Comparison of ENCODE assay signal across 9 cellular contexts in the genomic region with DNA sequence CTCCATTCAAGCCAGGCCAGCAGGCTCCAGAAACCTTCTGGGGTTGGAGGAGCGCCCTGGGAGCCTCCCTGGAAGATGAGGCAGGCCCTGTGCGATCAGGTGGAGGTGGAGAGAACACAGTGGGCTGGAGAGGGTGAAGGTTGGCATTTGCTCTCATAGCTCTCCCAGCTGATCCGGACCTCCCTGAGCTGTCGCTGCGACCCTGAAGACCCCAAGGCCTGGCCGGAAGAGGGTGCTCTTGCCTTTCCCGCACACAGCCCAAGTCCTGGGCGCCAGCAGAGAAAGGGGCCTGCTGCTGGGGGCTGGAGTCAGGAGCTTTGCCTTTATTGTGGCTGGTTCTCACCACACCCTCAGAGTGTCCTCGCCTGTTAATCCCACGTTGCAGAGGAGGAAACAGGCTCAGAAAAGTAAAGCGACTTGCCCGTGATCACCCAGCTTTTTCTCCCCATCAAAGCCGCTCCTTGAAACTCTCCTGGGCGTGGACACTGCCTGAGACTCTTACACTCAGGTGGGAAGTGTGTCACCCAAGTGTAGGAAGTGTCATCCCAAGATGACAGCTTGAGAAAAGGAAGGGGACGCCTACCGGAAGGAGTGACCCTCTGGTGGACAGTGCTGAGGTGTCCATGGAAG. TPM values are rescaled to one million over a fixed set of nuclear protein-coding genes. Genes with fewer than 3 reads are reported as not detected.
A peak's percentile ranks its signal among the peaks of the same experiment; 100 is the strongest.
DNase-seq lines count a peak whose midpoint lies in the region; ATAC-seq, FAIRE-seq and TF ChIP-seq lines count a peak whose summit lies in the region.
"Had no signal": no experiment of that assay in that cellular context is flagged by ENCODE, and none has a peak within 500 bp of the region (broad histone marks: within the 10 kb centered on the region; RNA-seq: fewer than 3 reads in every experiment).

No MANE protein-coding gene starts in this region.

- H3K4me2 ChIP-seq in BLaER1 treated with 17β-estradiol and CSF1 and Interleukin-3, amounts not matched to agents 10 nM and 100 nM, result peak overlapping the region; percentile 75 to 93 (median 79); a peak in 21 of 22 replicates
- H3K4me2 ChIP-seq in H1 (ENCODE audit: insufficient read depth in 1 of 2, low read depth in 2 of 2, low read length in 2 of 2) (no peak overlapping the region), mesendoderm (ENCODE audit: low read length) (no peak overlapping the region)

- POLR2A ChIA-PET in H1 (lab: Charles Lee; ENCODE audit: partially characterized antibody), result interaction anchor here (0.8 to 7.2 kb wide), 13 partner anchors 10 to 143 kb away, joined by 3 to 95 read pairs (median 4); a partner anchor contains a TSS

- no peak overlapping the region for H2AFZ ChIP-seq in H1 (ENCODE audit: low read length)

- no peak overlapping the region for H4K91ac ChIP-seq in H1 (replicated peaks; ENCODE audit: insufficient read length, low read length)

- H2BK120ac ChIP-seq in H1 (replicated peaks; ENCODE audit: low read depth, low read length), result peak overlapping the region; percentile 38
- no peak overlapping the region for H2BK120ac ChIP-seq in mesendoderm (ENCODE audit: low read depth, low read length)

- H3K9ac ChIP-seq in BLaER1 treated with 17β-estradiol and CSF1 and Interleukin-3, amounts not matched to agents 10 nM and 100 nM, result peak overlapping the region in 9 of 11 experiments; percentile 7 to 56 (median 31); a peak in 9 of 22 replicates
- H3K9ac ChIP-seq in H1 (replicated peaks in 1 of 4; ENCODE audit: extremely low read depth in 1 of 4, low read depth in 3 of 4, low read length in 3 of 4) (no peak overlapping the region), mesendoderm (ENCODE audit: low read length) (no peak overlapping the region)

- H3K4ac ChIP-seq in H1 (replicated peaks; ENCODE audit: insufficient read length, low read depth, low read length), result no peak overlapping the region
- H3K4ac ChIP-seq in mesendoderm (ENCODE audit: low read depth, low read length), result no peak overlapping the region

- H2AK5ac ChIP-seq in H1 (ENCODE audit: low read depth, low read length), result no peak overlapping the region; the same call in 1 of the 2 replicates
- H2AK5ac ChIP-seq in mesendoderm (ENCODE audit: low read length), result no peak overlapping the region

- H3K9me3 ChIP-seq in BLaER1 treated with 17β-estradiol and CSF1 and Interleukin-3, amounts not matched to agents 10 nM and 100 nM (replicated peaks in 1 of 11), result no peaks in the 10 kb centered on the region
- H3K9me3 ChIP-seq in H1 (ENCODE audit: insufficient read depth in 2 of 2, low read depth in 1 of 2, low read length in 1 of 2), result no peaks in the 10 kb centered on the region

- no peaks in the 10 kb centered on the region for H3K79me2 ChIP-seq in H1 (ENCODE audit: control insufficient read depth in 1 of 2, insufficient read depth in 2 of 2, low read length in 2 of 2)
- no peaks in the 10 kb centered on the region for H3K79me2 ChIP-seq in mesendoderm (ENCODE audit: control insufficient read depth, insufficient read depth, low read length)

- DNase-seq in NCI-H1694 (lab: John Stamatoyannopoulos, UW), result peak; percentile 16
- peak in 1 of 2 experiments; percentile 76 for DNase-seq in H1 (ENCODE audit: low read depth in 1 of 2, low spot score in 2 of 2)
- DNase-seq in mesendoderm, result peak; percentile 80
- no peak for DNase-seq in occipital lobe (lab: John Stamatoyannopoulos, UW)

- no peak overlapping the region for H3K14ac ChIP-seq in H1 (ENCODE audit: insufficient read length)

- H2BK5ac ChIP-seq in H1 (ENCODE audit: low read depth, low read length), result no peak overlapping the region
- H2BK5ac ChIP-seq in mesendoderm (ENCODE audit: low read length), result no peak overlapping the region

- no peak overlapping the region; the same call in 1 of the 2 replicates for H3K18ac ChIP-seq in H1 (ENCODE audit: extremely low read depth, low read length)
- no peak overlapping the region for H3K18ac ChIP-seq in mesendoderm (ENCODE audit: low read length)

- peaks cover 3% of the 10 kb centered on the region; the same call in 1 of the 2 replicates for H3K23me2 ChIP-seq in H1 (ENCODE audit: low read depth, low read length)

- H4K8ac ChIP-seq in H1 (ENCODE audit: extremely low read depth, insufficient read depth, low read length) (no peak overlapping the region), mesendoderm (ENCODE audit: low read depth, low read length) (no peak overlapping the region)

- TF ChIP-seq RAD21 in H1 (IDR thresholded peaks at IDR 0.05 in 1 of 2, conservative IDR thresholded peaks at IDR 0.05 in 1 of 2; ENCODE audit: low read depth in 2 of 2, low read length in 2 of 2), result peak; percentile 92 to 94

- H3K23ac ChIP-seq in H1 (ENCODE audit: insufficient read length), result no peak overlapping the region
- no peak overlapping the region for H3K23ac ChIP-seq in mesendoderm (ENCODE audit: low read length)

- H3K56ac ChIP-seq in H1 (replicated peaks; ENCODE audit: insufficient read length, low read depth, low read length) (no peak overlapping the region), mesendoderm (ENCODE audit: low read length) (no peak overlapping the region)

- no peak overlapping the region for H3K4me3 ChIP-seq in BLaER1 treated with 17β-estradiol and CSF1 and Interleukin-3, amounts not matched to agents 10 nM and 100 nM
- H3K4me3 ChIP-seq in H1 (ENCODE audit: extremely low read depth in 1 of 4, insufficient read depth in 2 of 4, low read depth in 3 of 4, low read length in 4 of 4) (no peak overlapping the region), mesendoderm (ENCODE audit: low read length) (no peak overlapping the region)
- H3K4me3 ChIP-seq: SK-N-MC had no signal

- H2BK15ac ChIP-seq in H1 (ENCODE audit: low read length) (peak overlapping the region; percentile 31; the same call in 1 of the 2 replicates), mesendoderm (replicated peaks; ENCODE audit: low read depth) (no peak overlapping the region)

- H2BK20ac ChIP-seq in H1 (ENCODE audit: low read length), result peak overlapping the region; percentile 66

- H4K20me1 ChIP-seq in BLaER1 treated with 17β-estradiol and CSF1 and Interleukin-3, amounts not matched to agents 10 nM and 100 nM, result no peaks in the 10 kb centered on the region; a peak in 1 of 22 replicates
- H4K20me1 ChIP-seq in H1 (replicated peaks in 1 of 2; ENCODE audit: control insufficient read depth in 1 of 2, insufficient read depth in 2 of 2, low read length in 2 of 2), result no peaks in the 10 kb centered on the region

- H3K36me3 ChIP-seq in BLaER1 treated with 17β-estradiol and CSF1 and Interleukin-3, amounts not matched to agents 10 nM and 100 nM, result no peaks in the 10 kb centered on the region
- H3K36me3 ChIP-seq in H1 (ENCODE audit: control insufficient read depth in 2 of 4, insufficient read depth in 4 of 4, low read length in 3 of 4) (no peaks in the 10 kb centered on the region), mesendoderm (ENCODE audit: control insufficient read depth, insufficient read depth, low read length) (no peaks in the 10 kb centered on the region)

- H3K79me1 ChIP-seq in H1 (ENCODE audit: low read depth, low read length), result no peaks in the 10 kb centered on the region
- no peaks in the 10 kb centered on the region for H3K79me1 ChIP-seq in mesendoderm (ENCODE audit: low read length)

- no peak for TF ChIP-seq POLR2A in H1 (IDR thresholded peaks at IDR 0.05; ENCODE audit: control extremely low read depth in 1 of 2, low read depth in 2 of 2, low read length in 2 of 2)

- no peak overlapping the region for H4K5ac ChIP-seq in H1 (ENCODE audit: insufficient read length, low read depth, low read length)
- H4K5ac ChIP-seq in mesendoderm (ENCODE audit: low read length), result no peak overlapping the region

- no peak for ATAC-seq in GM18909 (IDR thresholded peaks at IDR 0.05; ENCODE audit: poor library complexity, unreplicated experiment)
- ATAC-seq in GM18867 (IDR thresholded peaks at IDR 0.05; ENCODE audit: unreplicated experiment), result no peak
- ATAC-seq in GM21526 (IDR thresholded peaks at IDR 0.05; ENCODE audit: low FRiP score, unreplicated experiment), result no peak

- no peak for TF ChIP-seq EP300 in H1 (IDR thresholded peaks at IDR 0.05; ENCODE audit: borderline replicate concordance in 1 of 2, low read depth in 2 of 2, low read length in 2 of 2)

- 41% methylated on average over 16 of the region's 16 CpGs; no CpG with 5 or more reads in 1 of the 2 experiments for WGBS in H1 (ENCODE audit: extremely low coverage in 1 of 2, insufficient coverage in 1 of 2, insufficient read length in 1 of 2, insufficient replicate concordance in 2 of 2, low coverage in 1 of 2, low lambda C conversion rate in 2 of 2, missing lambda C conversion rate in 1 of 2), 2 experiments
- no CpG with 5 or more reads among the region's 16 CpGs for WGBS in mesendoderm (ENCODE audit: extremely low coverage, insufficient coverage, low lambda C conversion rate)

- no peak overlapping the region; a peak in 1 of 22 replicates for H3K27ac ChIP-seq in BLaER1 treated with 17β-estradiol and CSF1 and Interleukin-3, amounts not matched to agents 10 nM and 100 nM
- H3K27ac ChIP-seq in H1 (ENCODE audit: low read depth, low read length) (no peak overlapping the region), mesendoderm (ENCODE audit: low read depth, low read length) (no peak overlapping the region)

- FAIRE-seq in H1 (lab: Jason Lieb, UNC), result no peak

- no peaks in the 10 kb centered on the region for H3K27me3 ChIP-seq in BLaER1 treated with 17β-estradiol and CSF1 and Interleukin-3, amounts not matched to agents 10 nM and 100 nM
- no peaks in the 10 kb centered on the region; a peak in 2 of 7 replicates for H3K27me3 ChIP-seq in H1 (replicated peaks in 1 of 4; ENCODE audit: control insufficient read depth in 3 of 4, extremely low read depth in 1 of 4, insufficient read depth in 3 of 4, low read length in 3 of 4)
- no peaks in the 10 kb centered on the region for H3K27me3 ChIP-seq in mesendoderm (ENCODE audit: insufficient read depth, low read length, poor library complexity)

- TF ChIP-seq CTCF in H1 (IDR thresholded peaks at IDR 0.05; ENCODE audit: control extremely low read depth in 1 of 3, insufficient read depth in 1 of 3, low read depth in 1 of 3, low read length in 3 of 3), result peak in 2 of 3 experiments; percentile 87 to 93; a peak in 3 of 4 replicates

- H2BK12ac ChIP-seq in H1 (ENCODE audit: low read depth, low read length), result peak overlapping the region; percentile 94; the same call in 1 of the 2 replicates

- H3K4me1 ChIP-seq in BLaER1 treated with 17β-estradiol and CSF1 and Interleukin-3, amounts not matched to agents 10 nM and 100 nM, result peaks cover 28 to 65% (median 50%) of the 10 kb centered on the region in 10 experiments
- peaks cover 8 to 48% (median 34%) of the 10 kb centered on the region in 4 experiments for H3K4me1 ChIP-seq in H1 (replicated peaks in 1 of 4; ENCODE audit: control insufficient read depth in 3 of 4, insufficient read depth in 4 of 4, low read length in 3 of 4)
- H3K4me1 ChIP-seq in mesendoderm (ENCODE audit: control insufficient read depth, low read depth, low read length), result peaks cover 5% of the 10 kb centered on the region

- CTCF ChIA-PET in H1 (lab: Charles Lee; ENCODE audit: partially characterized antibody), result interaction anchor here (0.6 to 24.7 kb wide), 48 partner anchors 8 to 383 kb away, joined by 3 to 984 read pairs (median 5); a partner anchor contains a TSS

RNA-seq across cellular contexts. Expression of a gene that starts 8.6 kb away (rescaled TPM):
- 1,467 and 1,476 TPM in 2 replicates for total RNA-seq in H1 (2021; fragmentation: NEBNext Ultra II Directional; extraction: Animal tissue kit (Norgen Biotek cat#: 25700))
- polyA plus RNA-seq in H1 (2011; rRNA removed), result 2,660 and 3,062 TPM in 2 replicates
- polyA plus RNA-seq in H1 (2011; cell fraction: cytosol; rRNA removed), result 3,021 TPM
- polyA plus RNA-seq in H1 (2011; cell fraction: nucleus; rRNA removed), result 1,988 TPM
- polyA plus RNA-seq in H1 (2012, experiment 1 of 2), result 2,347 to 2,838 TPM (median 2,522 TPM) in 4 replicates
- 3,643 TPM for polyA plus RNA-seq in H1 (2012, experiment 2 of 2)
- polyA plus RNA-seq in H1 (2013, experiment 1 of 2), result 2,053 TPM
- 1,963 TPM for polyA plus RNA-seq in H1 (2013, experiment 2 of 2)
- polyA minus RNA-seq in H1 (2011; rRNA and poly(A)+ RNA removed), result 1,098 and 1,191 TPM in 2 replicates
- 1,141 TPM for polyA minus RNA-seq in H1 (2011; cell fraction: cytosol; rRNA and poly(A)+ RNA removed)
- 716 TPM for polyA minus RNA-seq in H1 (2011; cell fraction: nucleus; rRNA and poly(A)+ RNA removed)
- polyA plus RNA-seq in mesendoderm (2013, experiment 1 of 2), result 2,106 TPM
- polyA plus RNA-seq in mesendoderm (2013, experiment 2 of 2), result 2,168 TPM
- 778 TPM for total RNA-seq in occipital lobe

RNA-seq across cellular contexts. Expression of a gene that starts 20.9 kb away (rescaled TPM):
- 45.5 and 48.3 TPM in 2 replicates for total RNA-seq in H1 (2021; fragmentation: NEBNext Ultra II Directional; extraction: Animal tissue kit (Norgen Biotek cat#: 25700))
- polyA plus RNA-seq in H1 (2011; rRNA removed), result 113 and 189 TPM in 2 replicates
- 84.0 TPM for polyA plus RNA-seq in H1 (2011; cell fraction: cytosol; rRNA removed)
- 135 TPM for polyA plus RNA-seq in H1 (2011; cell fraction: nucleus; rRNA removed)
- polyA plus RNA-seq in H1 (2012, experiment 1 of 2), result 34.5 to 75.6 TPM (median 65.5 TPM) in 4 replicates
- 75.0 TPM for polyA plus RNA-seq in H1 (2012, experiment 2 of 2)
- 33.1 TPM for polyA plus RNA-seq in H1 (2013, experiment 1 of 2)
- polyA plus RNA-seq in H1 (2013, experiment 2 of 2), result 31.7 TPM
- 58.7 and 82.2 TPM in 2 replicates for polyA minus RNA-seq in H1 (2011; rRNA and poly(A)+ RNA removed)
- 40.8 TPM for polyA minus RNA-seq in H1 (2011; cell fraction: cytosol; rRNA and poly(A)+ RNA removed)
- polyA minus RNA-seq in H1 (2011; cell fraction: nucleus; rRNA and poly(A)+ RNA removed), result 47.3 TPM
- polyA plus RNA-seq in mesendoderm (2013, experiment 1 of 2), result 28.2 TPM
- 25.1 TPM for polyA plus RNA-seq in mesendoderm (2013, experiment 2 of 2)
- 2.8 TPM for total RNA-seq in occipital lobe

RNA-seq across cellular contexts. Expression of a gene that starts 29.4 kb away (rescaled TPM):
- total RNA-seq in H1 (2021; fragmentation: NEBNext Ultra II Directional; extraction: Animal tissue kit (Norgen Biotek cat#: 25700)), result 1.8 and 4.6 TPM in 2 replicates
- 9.8 and 12.4 TPM in 2 replicates for polyA plus RNA-seq in H1 (2011; rRNA removed)
- polyA plus RNA-seq in H1 (2011; cell fraction: cytosol; rRNA removed), result 8.7 TPM
- 6.5 TPM for polyA plus RNA-seq in H1 (2011; cell fraction: nucleus; rRNA removed)
- 2.7 to 5.2 TPM (median 4.4 TPM) in 4 replicates for polyA plus RNA-seq in H1 (2012, experiment 1 of 2)
- 6.5 TPM for polyA plus RNA-seq in H1 (2012, experiment 2 of 2)
- 5.2 TPM for polyA plus RNA-seq in H1 (2013, experiment 1 of 2)
- 5.6 TPM for polyA plus RNA-seq in H1 (2013, experiment 2 of 2)
- 1.7 and 1.9 TPM in 2 replicates for polyA minus RNA-seq in H1 (2011; rRNA and poly(A)+ RNA removed)
- not detected for polyA minus RNA-seq in H1 (2011; cell fraction: cytosol; rRNA and poly(A)+ RNA removed)
- 1.6 TPM for polyA minus RNA-seq in H1 (2011; cell fraction: nucleus; rRNA and poly(A)+ RNA removed)
- 2.6 TPM for polyA plus RNA-seq in mesendoderm (2013, experiment 1 of 2)
- 2.4 TPM for polyA plus RNA-seq in mesendoderm (2013, experiment 2 of 2)
- 20.6 TPM for total RNA-seq in occipital lobe

RNA-seq across cellular contexts. Expression of a gene that starts 30.4 kb away (rescaled TPM):
- 5.8 and 6.1 TPM in 2 replicates for total RNA-seq in H1 (2021; fragmentation: NEBNext Ultra II Directional; extraction: Animal tissue kit (Norgen Biotek cat#: 25700))
- 18.0 and 20.0 TPM in 2 replicates for polyA plus RNA-seq in H1 (2011; rRNA removed)
- 19.8 TPM for polyA plus RNA-seq in H1 (2011; cell fraction: cytosol; rRNA removed)
- polyA plus RNA-seq in H1 (2011; cell fraction: nucleus; rRNA removed), result 29.6 TPM
- polyA plus RNA-seq in H1 (2012, experiment 1 of 2), result 6.0 to 11.2 TPM (median 9.3 TPM) in 4 replicates
- 8.3 TPM for polyA plus RNA-seq in H1 (2012, experiment 2 of 2)
- 4.5 TPM for polyA plus RNA-seq in H1 (2013, experiment 1 of 2)
- polyA plus RNA-seq in H1 (2013, experiment 2 of 2), result 4.5 TPM
- 11.7 and 13.7 TPM in 2 replicates for polyA minus RNA-seq in H1 (2011; rRNA and poly(A)+ RNA removed)
- polyA minus RNA-seq in H1 (2011; cell fraction: cytosol; rRNA and poly(A)+ RNA removed), result 9.2 TPM
- polyA minus RNA-seq in H1 (2011; cell fraction: nucleus; rRNA and poly(A)+ RNA removed), result 12.2 TPM
- polyA plus RNA-seq in mesendoderm (2013, experiment 1 of 2), result 2.8 TPM
- 2.6 TPM for polyA plus RNA-seq in mesendoderm (2013, experiment 2 of 2)
- total RNA-seq in occipital lobe, result 1.9 TPM

RNA-seq across cellular contexts. Expression of a gene that starts 37.0 kb away (rescaled TPM):
- total RNA-seq in H1 (2021; fragmentation: NEBNext Ultra II Directional; extraction: Animal tissue kit (Norgen Biotek cat#: 25700)), result 16.4 and 19.6 TPM in 2 replicates
- 34.1 and 51.2 TPM in 2 replicates for polyA plus RNA-seq in H1 (2011; rRNA removed)
- polyA plus RNA-seq in H1 (2011; cell fraction: cytosol; rRNA removed), result 41.2 TPM
- polyA plus RNA-seq in H1 (2011; cell fraction: nucleus; rRNA removed), result 89.0 TPM
- polyA plus RNA-seq in H1 (2012, experiment 1 of 2), result 15.1 to 28.4 TPM (median 24.5 TPM) in 4 replicates
- 20.6 TPM for polyA plus RNA-seq in H1 (2012, experiment 2 of 2)
- 12.3 TPM for polyA plus RNA-seq in H1 (2013, experiment 1 of 2)
- 12.9 TPM for polyA plus RNA-seq in H1 (2013, experiment 2 of 2)
- 12.4 and 14.2 TPM in 2 replicates for polyA minus RNA-seq in H1 (2011; rRNA and poly(A)+ RNA removed)
- 13.5 TPM for polyA minus RNA-seq in H1 (2011; cell fraction: cytosol; rRNA and poly(A)+ RNA removed)
- 15.1 TPM for polyA minus RNA-seq in H1 (2011; cell fraction: nucleus; rRNA and poly(A)+ RNA removed)
- polyA plus RNA-seq in mesendoderm (2013, experiment 1 of 2), result 14.4 TPM
- 14.3 TPM for polyA plus RNA-seq in mesendoderm (2013, experiment 2 of 2)
- total RNA-seq in occipital lobe, result 42.7 TPM

Comparison
In these comparisons a context has a peak if more than half of its experiments do, and no peak if none do; other contexts are left out.
1. H3K4me2 ChIP-seq: peak in BLaER1 treated with 17β-estradiol and CSF1 and Interleukin-3, amounts not matched to agents 10 nM and 100 nM (11 of 11); none in H1 (0 of 2) and mesendoderm (single experiment).
2. H3K9ac ChIP-seq: peak in BLaER1 treated with 17β-estradiol and CSF1 and Interleukin-3, amounts not matched to agents 10 nM and 100 nM (9 of 11); none in H1 (0 of 4) and mesendoderm (single experiment).
3. RNA of a gene that starts 20.9 kb away (total RNA-seq): 45.5 to 48.3 TPM in H1; 2.8 TPM in occipital lobe (single experiment); every median in the first group is over 10 times any median in the second.